In genomic region chr14:36661506-36662257, GRCh38 we compare ENCODE assay signal across 9 cellular contexts. TPM values are rescaled to one million over a fixed set of nuclear protein-coding genes. Genes with fewer than 3 reads are reported as not detected.
DNase-seq lines count a peak whose midpoint lies in the region; ATAC-seq and TF ChIP-seq lines count a peak whose summit lies in the region.
"Had no signal": no experiment of that assay in that cellular context is flagged by ENCODE, and none has a peak within 500 bp of the region (broad histone marks: within the 10 kb centered on the region; RNA-seq: fewer than 3 reads in every experiment).

PAX9 (plus strand) TSS chr14:36661860; CDS start chr14:36662090, 230 bp downstream.

- peaks cover 10% of the 10 kb centered on the region for H3K4me1 ChIP-seq in right cardiac atrium (ENCODE audit: control insufficient read depth, insufficient read depth, low read length)

- intact Hi-C loops in right cardiac atrium (cut with DNase I) = no loop called here

- peak within 1 kb of the TSS; percentile 28 for H3K27ac Mint-ChIP-seq in activated naive CD8-positive, alpha-beta T cell

- no peaks in the 10 kb centered on the region for H3K9me3 ChIP-seq in right cardiac atrium (ENCODE audit: control insufficient read depth, low read length)

- no peak within 1 kb of the TSS for H3K27ac ChIP-seq in right cardiac atrium (ENCODE audit: low read length)

- WGBS in right cardiac atrium = 2% methylated on average over 44 of the region's 44 CpGs

- peaks cover 58% of the 10 kb centered on the region for H3K27me3 Mint-ChIP-seq in activated naive CD8-positive, alpha-beta T cell

- peaks cover 3% of the 10 kb centered on the region for H3K36me3 Mint-ChIP-seq in activated naive CD8-positive, alpha-beta T cell
- H3K36me3 Mint-ChIP-seq: IgD-negative memory B cell had no signal

- TF ChIP-seq CTCF in AG09319 (IDR thresholded peaks at IDR 0.05; ENCODE audit: low read depth, low read length) = no peak

- H3K9me3 Mint-ChIP-seq in activated naive CD8-positive, alpha-beta T cell (ENCODE audit: low read depth) = no peaks in the 10 kb centered on the region

- peak within 1 kb of the TSS; percentile 47 for H3K4me3 ChIP-seq in right cardiac atrium (ENCODE audit: low read length)

- H3K4me1 Mint-ChIP-seq in activated naive CD8-positive, alpha-beta T cell (ENCODE audit: low read depth) = peaks cover 57% of the 10 kb centered on the region

- peaks cover 3% of the 10 kb centered on the region for H3K27me3 ChIP-seq in right cardiac atrium (ENCODE audit: control insufficient read depth, insufficient read depth)

- DNase-seq in AG09319 (ENCODE audit: extremely low read depth, low read depth) (peak; percentile 97), NCI-H446 treated with DMSO at 0.1 percent for 48 hours (lab: John Stamatoyannopoulos, UW) (peak; percentile 78), right cardiac atrium (peak; percentile 66 to 83 (median 82)), renal cortical epithelial cell (ENCODE audit: low read depth) (peak; percentile 41), C1 segment of cervical spinal cord (lab: John Stamatoyannopoulos, UW) (no peak)

- ATAC-seq in GM18511 (IDR thresholded peaks at IDR 0.05; ENCODE audit: unreplicated experiment) = peak; percentile 71
- peak; percentile 84 for ATAC-seq in HG03432 (IDR thresholded peaks at IDR 0.05; ENCODE audit: unreplicated experiment)
- ATAC-seq in right cardiac atrium = peak; percentile 88 to 91

- peak within 1 kb of the TSS; percentile 67 for H3K4me3 Mint-ChIP-seq in activated naive CD8-positive, alpha-beta T cell

RNA-seq across cellular contexts. Expression of gene PAX9, which starts in this region (rescaled TPM):
- not detected for total RNA-seq in right cardiac atrium
- not detected for polyA plus RNA-seq in right cardiac atrium
- under 0.01 TPM in 1 of 2 replicates, not detected in the other for total RNA-seq in renal cortical epithelial cell
- polyA plus RNA-seq: IgD-negative memory B cell had no signal

Comparison
In these comparisons a context has a peak if more than half of its experiments do, and no peak if none do; other contexts are left out.
1. Peak in DNase-seq, ATAC-seq and H3K4me3 ChIP-seq in right cardiac atrium; RNA of the gene not detected or under 1 TPM.
2. Peak in DNase-seq in renal cortical epithelial cell; RNA of the gene not detected or under 1 TPM.
3. DNase-seq: peak in AG09319 (single experiment) and NCI-H446 treated with DMSO at 0.1 percent for 48 hours (single experiment); none in C1 segment of cervical spinal cord (0 of 14).
4. Peak in every context shown above with its lines, with median percentiles within 50 percentile points of each other: ATAC-seq.